Comparison of ENCODE assay signal across 12 cellular contexts in genomic region chr12:63822352-63822751, GRCh38. TPM values are rescaled to one million over a fixed set of nuclear protein-coding genes. Genes with fewer than 3 reads are reported as not detected.
DNase-seq lines count a peak whose midpoint lies in the region; ATAC-seq and TF ChIP-seq lines count a peak whose summit lies in the region.
"Had no signal": no experiment of that assay in that cellular context is flagged by ENCODE, and none has a peak within 500 bp of the region (broad histone marks: within the 10 kb centered on the region; RNA-seq: fewer than 3 reads in every experiment).

No MANE protein-coding gene starts in this region.

- TF ChIP-seq CTCF in AG04449 (IDR thresholded peaks at IDR 0.05; ENCODE audit: insufficient read depth, low read length, missing control alignments) (no peak), epithelial cell of proximal tubule (conservative IDR thresholded peaks at IDR 0.05; ENCODE audit: low read depth, low read length) (no peak), osteocyte (IDR thresholded peaks at IDR 0.05) (no peak)

- DNase-seq in AG04449 (ENCODE audit: low read depth, low spot score) (no peak), M059J (ENCODE audit: low read depth) (peak; percentile 6), epithelial cell of proximal tubule (ENCODE audit: low read depth) (no peak), osteocyte (ENCODE audit: extremely low spot score, unreplicated experiment) (no peak), NCI-H1092 (lab: John Stamatoyannopoulos, UW) (no peak), NCI-H146 treated with DMSO at 0.1 percent for 48 hours (lab: John Stamatoyannopoulos, UW; ENCODE audit: unreplicated experiment) (no peak), middle frontal gyrus (ENCODE audit: extremely low spot score, low spot score) (no peak)
- DNase-seq: H7; stimulated activated CD4-positive, alpha-beta T cell treated with anti-CD3 and anti-CD28 coated beads, Interleukin-1b, Interleukin-23, amount 100 ng/mL, for 48 hours had no signal

- H3K9me3 Mint-ChIP-seq in osteocyte (ENCODE audit: unreplicated experiment) = peaks cover 28% of the 10 kb centered on the region

- peak overlapping the region; percentile 21 for H3K27ac Mint-ChIP-seq in osteocyte (ENCODE audit: unreplicated experiment)

- POLR2A ChIA-PET in AG04449 (lab: Yijun Ruan, JAX) = no interaction called here

- H3K36me3 Mint-ChIP-seq in osteocyte (ENCODE audit: unreplicated experiment) = no peaks in the 10 kb centered on the region
- H3K36me3 Mint-ChIP-seq: CD14-positive monocyte had no signal

- no peak for ATAC-seq in HG03378 (IDR thresholded peaks at IDR 0.05; ENCODE audit: unreplicated experiment)
- ATAC-seq: activated CD4-positive, CD25-positive, alpha-beta regulatory T cell treated with anti-CD3 and anti-CD28 coated beads, Interleukin-2, amount 50 U/mL, for 24 hours had no signal

- no peaks in the 10 kb centered on the region for H3K27me3 Mint-ChIP-seq in osteocyte (ENCODE audit: unreplicated experiment)

- H3K4me3 ChIP-seq in AG04449 (ENCODE audit: low read depth, low read length) = peak overlapping the region; percentile 57
- peak overlapping the region; percentile 66 for H3K4me3 ChIP-seq in epithelial cell of proximal tubule (ENCODE audit: low read depth, low read length)

- CTCF ChIA-PET in AG04449 (lab: Yijun Ruan, JAX) = interaction anchor here (0.8 to 7.0 kb wide), 9 partner anchors 11 to 435 kb away, joined by 3 to 92 read pairs (median 3); partner anchors contain the start of gene DPY19L2

- H3K4me3 Mint-ChIP-seq in osteocyte (ENCODE audit: unreplicated experiment) = no peak overlapping the region

- peaks cover 9% of the 10 kb centered on the region for H3K4me1 Mint-ChIP-seq in osteocyte (ENCODE audit: unreplicated experiment)

RNA-seq across cellular contexts. Expression of gene SRGAP1, which starts 22.1 kb away (rescaled TPM):
- 3.0 and 4.5 TPM in 2 replicates for total RNA-seq in M059J (2014; rRNA removed; shearing (Covaris generic))
- 9.4 and 14.5 TPM in 2 replicates for total RNA-seq in epithelial cell of proximal tubule
- total RNA-seq in osteocyte = 11.0 and 11.7 TPM in 2 replicates

RNA-seq across cellular contexts. Expression of gene RXYLT1, which starts 42.6 kb away (rescaled TPM):
- 15.8 and 22.0 TPM in 2 replicates for total RNA-seq in M059J (2014; rRNA removed; shearing (Covaris generic))
- 12.3 and 21.3 TPM in 2 replicates for total RNA-seq in epithelial cell of proximal tubule
- 18.6 and 22.2 TPM in 2 replicates for total RNA-seq in osteocyte
